18 cellular contexts compared by ENCODE assay signal in the genomic region with DNA sequence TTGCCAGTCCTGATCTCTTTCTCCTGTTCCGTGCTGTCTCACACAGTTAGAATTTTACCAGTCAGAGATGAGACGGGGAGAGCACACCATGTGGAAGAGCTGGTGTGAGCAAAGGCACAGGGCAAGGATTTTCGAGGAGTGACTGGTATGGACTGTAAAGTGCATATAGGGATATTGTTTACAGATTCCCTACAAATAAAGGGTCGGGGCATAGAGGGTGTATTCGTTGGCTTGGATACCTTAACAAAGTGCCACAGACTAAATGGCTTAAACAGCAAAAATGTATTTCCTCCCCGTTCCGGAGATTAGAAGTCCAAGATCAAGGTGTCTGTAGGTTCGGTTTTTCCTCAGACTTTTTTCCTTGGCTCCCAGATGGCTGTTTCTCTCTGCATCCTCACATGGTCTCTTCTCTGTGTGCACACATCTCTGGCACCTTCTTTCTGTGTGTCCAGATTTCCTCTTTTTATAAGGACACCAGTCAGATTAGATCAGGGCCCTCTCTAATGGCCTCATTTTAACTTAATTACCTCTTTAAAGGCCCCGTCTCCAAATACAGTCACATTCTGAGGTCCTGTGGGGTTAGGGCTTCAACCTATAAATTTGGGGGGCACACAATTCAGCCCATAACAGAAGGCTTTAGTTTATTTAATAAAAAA. TPM values are rescaled to one million over a fixed set of nuclear protein-coding genes. Genes with fewer than 3 reads are reported as not detected.
DNase-seq lines count a peak whose midpoint lies in the region; ATAC-seq and TF ChIP-seq lines count a peak whose summit lies in the region.
"Had no signal": no experiment of that assay in that cellular context is flagged by ENCODE, and none has a peak within 500 bp of the region (broad histone marks: within the 10 kb centered on the region; RNA-seq: fewer than 3 reads in every experiment).

No MANE protein-coding gene starts in this region.

- H3K36me3 ChIP-seq in CD8-positive, alpha-beta memory T cell (ENCODE audit: insufficient read depth, low read length), result peaks cover 58% of the 10 kb centered on the region
- H3K36me3 ChIP-seq in PC-3 (ENCODE audit: low read depth, low read length), result no peaks in the 10 kb centered on the region
- H3K36me3 ChIP-seq: colonic mucosa, pancreas had no signal

- POLR2A ChIA-PET in CD8-positive, alpha-beta memory T cell (lab: Charles Lee), result no interaction called here
- POLR2A ChIA-PET in naive thymus-derived CD8-positive, alpha-beta T cell (lab: Charles Lee), result interaction anchor here (0.6 to 8.9 kb wide), 9 partner anchors 13 to 85 kb away, joined by 3 to 88 read pairs (median 4); no protein-coding TSS in a partner anchor
- POLR2A ChIA-PET in PC-3 (lab: Charles Lee; ENCODE audit: unreplicated experiment), result no interaction called here

- H3K27ac Mint-ChIP-seq in T-helper 1 cell treated with Interleukin-12 subunit alpha and Interleukin-12 subunit beta and Interleukin-4 antibody, amounts not matched to agents 30 μg/mL and 1 μg/mL, for 36 hours, result peak overlapping the region; percentile 57
- H3K27ac Mint-ChIP-seq in CD8-positive, alpha-beta memory T cell, result peak overlapping the region in 7 of 8 donors; percentile 22 to 90 (median 76)
- H3K27ac Mint-ChIP-seq in activated naive CD8-positive, alpha-beta T cell treated with anti-CD3 and anti-CD28 coated beads for 36 hours, result peak overlapping the region; percentile 63
- peak overlapping the region; percentile 82 to 94 (median 88) for H3K27ac Mint-ChIP-seq in naive thymus-derived CD8-positive, alpha-beta T cell
- H3K27ac Mint-ChIP-seq in T-helper 2 cell treated with Interferon-gamma antibody and Interleukin-4, amounts not matched to agents 5 μg/mL and 100 μg/mL, for 36 hours, result no peak overlapping the region

- no peak overlapping the region for H3K4me3 ChIP-seq in CD8-positive, alpha-beta memory T cell (ENCODE audit: low read length)
- H3K4me3 ChIP-seq in PC-3 (ENCODE audit: low read length), result no peak overlapping the region
- H3K4me3 ChIP-seq: body of pancreas, colonic mucosa, pancreas, stomach, upper lobe of left lung had no signal

- H3K27me3 ChIP-seq in CD8-positive, alpha-beta memory T cell (ENCODE audit: insufficient read depth, low read length, poor library complexity, severe bottlenecking), result no peaks in the 10 kb centered on the region
- H3K27me3 ChIP-seq in PC-3 (ENCODE audit: low read length), result no peaks in the 10 kb centered on the region
- H3K27me3 ChIP-seq: body of pancreas, colonic mucosa, pancreas, stomach, upper lobe of left lung had no signal

- peak in 1 of 2 donors; percentile 5 for ATAC-seq in naive thymus-derived CD8-positive, alpha-beta T cell
- no peak for ATAC-seq in HG02759 (IDR thresholded peaks at IDR 0.05; ENCODE audit: unreplicated experiment)
- no peak for ATAC-seq in PC-3
- ATAC-seq: body of pancreas, pancreas had no signal

- H3K4me3 Mint-ChIP-seq in T-helper 1 cell treated with Interleukin-12 subunit alpha and Interleukin-12 subunit beta and Interleukin-4 antibody, amounts not matched to agents 30 μg/mL and 1 μg/mL, for 36 hours, result no peak overlapping the region
- H3K4me3 Mint-ChIP-seq in CD8-positive, alpha-beta memory T cell, result no peak overlapping the region
- H3K4me3 Mint-ChIP-seq in activated naive CD8-positive, alpha-beta T cell treated with anti-CD3 and anti-CD28 coated beads for 36 hours, result no peak overlapping the region
- H3K4me3 Mint-ChIP-seq in naive thymus-derived CD8-positive, alpha-beta T cell, result peak overlapping the region in 9 of 10 donors; percentile 19 to 82 (median 46)
- no peak overlapping the region for H3K4me3 Mint-ChIP-seq in T-helper 2 cell treated with Interferon-gamma antibody and Interleukin-4, amounts not matched to agents 5 μg/mL and 100 μg/mL, for 36 hours

- H3K27me3 Mint-ChIP-seq in T-helper 1 cell treated with Interleukin-12 subunit alpha and Interleukin-12 subunit beta and Interleukin-4 antibody, amounts not matched to agents 30 μg/mL and 1 μg/mL, for 36 hours (ENCODE audit: low read depth), result no peaks in the 10 kb centered on the region
- H3K27me3 Mint-ChIP-seq in CD8-positive, alpha-beta memory T cell, result no peaks in the 10 kb centered on the region
- no peaks in the 10 kb centered on the region for H3K27me3 Mint-ChIP-seq in activated naive CD8-positive, alpha-beta T cell treated with anti-CD3 and anti-CD28 coated beads for 36 hours
- no peaks in the 10 kb centered on the region for H3K27me3 Mint-ChIP-seq in naive thymus-derived CD8-positive, alpha-beta T cell
- H3K27me3 Mint-ChIP-seq in T-helper 2 cell treated with Interferon-gamma antibody and Interleukin-4, amounts not matched to agents 5 μg/mL and 100 μg/mL, for 36 hours (ENCODE audit: low read depth), result no peaks in the 10 kb centered on the region

- no peak overlapping the region for H3K4me2 ChIP-seq in PC-3 (ENCODE audit: low read length)

- no peak overlapping the region for H2AFZ ChIP-seq in PC-3 (ENCODE audit: low read length)

- BruUV-seq in PC-3 (replicated peaks; lab: Mats Ljungman, UMichigan), result no TSS peak

- peaks cover 52% of the 10 kb centered on the region for H3K4me1 Mint-ChIP-seq in T-helper 1 cell treated with Interleukin-12 subunit alpha and Interleukin-12 subunit beta and Interleukin-4 antibody, amounts not matched to agents 30 μg/mL and 1 μg/mL, for 36 hours (ENCODE audit: low read depth)
- H3K4me1 Mint-ChIP-seq in CD8-positive, alpha-beta memory T cell, result peaks cover 56 to 82% (median 81%) of the 10 kb centered on the region in 3 donors
- peaks cover 72% of the 10 kb centered on the region for H3K4me1 Mint-ChIP-seq in activated naive CD8-positive, alpha-beta T cell treated with anti-CD3 and anti-CD28 coated beads for 36 hours
- peaks cover 36 to 89% (median 69%) of the 10 kb centered on the region in 4 donors for H3K4me1 Mint-ChIP-seq in naive thymus-derived CD8-positive, alpha-beta T cell
- H3K4me1 Mint-ChIP-seq in T-helper 2 cell treated with Interferon-gamma antibody and Interleukin-4, amounts not matched to agents 5 μg/mL and 100 μg/mL, for 36 hours (ENCODE audit: low read depth), result peaks cover 36% of the 10 kb centered on the region

- H3K9me3 ChIP-seq in CD8-positive, alpha-beta memory T cell (ENCODE audit: low read length), result no peaks in the 10 kb centered on the region
- H3K9me3 ChIP-seq in PC-3 (ENCODE audit: low read length), result no peaks in the 10 kb centered on the region
- H3K9me3 ChIP-seq: body of pancreas, colonic mucosa, pancreas, stomach, upper lobe of left lung had no signal

- no peaks in the 10 kb centered on the region for H3K79me2 ChIP-seq in PC-3 (ENCODE audit: low read length)

- H3F3A ChIP-seq in PC-3 (ENCODE audit: low read length, unreplicated experiment), result no peaks in the 10 kb centered on the region

- intact Hi-C loops in PC-3 (cut with micrococcal nuclease), result no loop called here

- DNase-seq in T-helper 1 cell, result no peak
- no peak for DNase-seq in CD8-positive, alpha-beta memory T cell
- no peak for DNase-seq in activated naive CD8-positive, alpha-beta T cell treated with anti-CD3 and anti-CD28 coated beads for 36 hours
- no peak for DNase-seq in naive thymus-derived CD8-positive, alpha-beta T cell
- no peak for DNase-seq in T-helper 2 cell treated with Interferon-gamma antibody and Interleukin-4, amounts not matched to agents 5 μg/mL and 100 μg/mL, for 36 hours (ENCODE audit: low spot score)
- no peak for DNase-seq in PC-3
- DNase-seq: activated gamma-delta T cell treated with Interleukin-2 at 50 U/mL for 16 hours; body of pancreas; colonic mucosa; NCI-H524 treated with DMSO at 0.1 percent for 48 hours; pancreas; stimulated activated CD4-positive, alpha-beta T cell treated with anti-CD3 and anti-CD28 coated beads, Interleukin-2, amount 100 ng/mL, for 24 hours; stomach; upper lobe of left lung; WERI-Rb-1 had no signal

- H3K36me3 Mint-ChIP-seq in T-helper 1 cell treated with Interleukin-12 subunit alpha and Interleukin-12 subunit beta and Interleukin-4 antibody, amounts not matched to agents 30 μg/mL and 1 μg/mL, for 36 hours (ENCODE audit: low read depth), result peaks cover 60% of the 10 kb centered on the region
- peaks cover 11 to 92% (median 20%) of the 10 kb centered on the region in 3 donors for H3K36me3 Mint-ChIP-seq in CD8-positive, alpha-beta memory T cell
- peaks cover 78% of the 10 kb centered on the region for H3K36me3 Mint-ChIP-seq in activated naive CD8-positive, alpha-beta T cell treated with anti-CD3 and anti-CD28 coated beads for 36 hours
- peaks cover 10 to 86% (median 23%) of the 10 kb centered on the region in 3 donors for H3K36me3 Mint-ChIP-seq in naive thymus-derived CD8-positive, alpha-beta T cell
- peaks cover 66% of the 10 kb centered on the region for H3K36me3 Mint-ChIP-seq in T-helper 2 cell treated with Interferon-gamma antibody and Interleukin-4, amounts not matched to agents 5 μg/mL and 100 μg/mL, for 36 hours (ENCODE audit: low read depth)

- CTCF ChIA-PET in CD8-positive, alpha-beta memory T cell (lab: Charles Lee), result interaction anchor here (1.1 to 1.3 kb wide), 2 partner anchors 10 to 36 kb away, joined by 3 to 4 read pairs; no protein-coding TSS in a partner anchor
- CTCF ChIA-PET in PC-3 (lab: Charles Lee), result no interaction called here

- no peaks in the 10 kb centered on the region for H3K9me3 Mint-ChIP-seq in T-helper 1 cell treated with Interleukin-12 subunit alpha and Interleukin-12 subunit beta and Interleukin-4 antibody, amounts not matched to agents 30 μg/mL and 1 μg/mL, for 36 hours
- H3K9me3 Mint-ChIP-seq in CD8-positive, alpha-beta memory T cell, result no peaks in the 10 kb centered on the region
- H3K9me3 Mint-ChIP-seq in activated naive CD8-positive, alpha-beta T cell treated with anti-CD3 and anti-CD28 coated beads for 36 hours, result no peaks in the 10 kb centered on the region
- H3K9me3 Mint-ChIP-seq in naive thymus-derived CD8-positive, alpha-beta T cell, result no peaks in the 10 kb centered on the region
- no peaks in the 10 kb centered on the region for H3K9me3 Mint-ChIP-seq in T-helper 2 cell treated with Interferon-gamma antibody and Interleukin-4, amounts not matched to agents 5 μg/mL and 100 μg/mL, for 36 hours

- H3K9ac ChIP-seq in PC-3 (ENCODE audit: low read length), result no peak overlapping the region

- no peak overlapping the region for H3K27ac ChIP-seq in CD8-positive, alpha-beta memory T cell (ENCODE audit: low read depth, low read length)
- H3K27ac ChIP-seq in PC-3 (ENCODE audit: low read length), result no peak overlapping the region
- H3K27ac ChIP-seq: 22Rv1, body of pancreas, colonic mucosa, pancreas, upper lobe of left lung, WERI-Rb-1 had no signal

- no peaks in the 10 kb centered on the region for H4K20me1 ChIP-seq in PC-3 (ENCODE audit: low read length)

- H3K4me1 ChIP-seq in CD8-positive, alpha-beta memory T cell (ENCODE audit: insufficient read depth, low read length), result peaks cover 53% of the 10 kb centered on the region
- H3K4me1 ChIP-seq in PC-3 (ENCODE audit: insufficient read depth, low read length), result no peaks in the 10 kb centered on the region

- TF ChIP-seq CTCF in PC-3 (conservative IDR thresholded peaks at IDR 0.05; ENCODE audit: low read depth, low read length), result no peak

- H3K9me2 ChIP-seq in PC-3 (replicated peaks; ENCODE audit: low read length), result no peaks in the 10 kb centered on the region

RNA-seq across cellular contexts. Expression of gene CYFIP2, which starts 23.4 kb away (rescaled TPM):
- 100 to 1,000 TPM; 239 to 259 TPM for total RNA-seq in CD8-positive, alpha-beta memory T cell
- polyA plus RNA-seq in CD8-positive, alpha-beta memory T cell, result 534 TPM
- 100 to 1,000 TPM; 324 to 325 TPM for total RNA-seq in activated naive CD8-positive, alpha-beta T cell treated with anti-CD3 and anti-CD28 coated beads for 36 hours
- 100 to 1,000 TPM; 395 to 412 TPM for total RNA-seq in naive thymus-derived CD8-positive, alpha-beta T cell
- polyA plus RNA-seq in naive thymus-derived CD8-positive, alpha-beta T cell, result 100 to 1,000 TPM; 417 to 668 (median 506) TPM
- 30.4 and 36.0 TPM in 2 replicates for total RNA-seq in PC-3 (2014; rRNA removed)

Comparison
In these comparisons a context has a peak if more than half of its experiments do, and no peak if none do; other contexts are left out.
1. H3K4me3 Mint-ChIP-seq: peak in naive thymus-derived CD8-positive, alpha-beta T cell (9 of 10); none in T-helper 1 cell treated with Interleukin-12 subunit alpha and Interleukin-12 subunit beta and Interleukin-4 antibody, amounts not matched to agents 30 μg/mL and 1 μg/mL, for 36 hours (single experiment), CD8-positive, alpha-beta memory T cell (0 of 7), activated naive CD8-positive, alpha-beta T cell treated with anti-CD3 and anti-CD28 coated beads for 36 hours (single experiment) and T-helper 2 cell treated with Interferon-gamma antibody and Interleukin-4, amounts not matched to agents 5 μg/mL and 100 μg/mL, for 36 hours (single experiment).